Comparison of ENCODE assay signal across 9 cellular contexts in the genomic region with DNA sequence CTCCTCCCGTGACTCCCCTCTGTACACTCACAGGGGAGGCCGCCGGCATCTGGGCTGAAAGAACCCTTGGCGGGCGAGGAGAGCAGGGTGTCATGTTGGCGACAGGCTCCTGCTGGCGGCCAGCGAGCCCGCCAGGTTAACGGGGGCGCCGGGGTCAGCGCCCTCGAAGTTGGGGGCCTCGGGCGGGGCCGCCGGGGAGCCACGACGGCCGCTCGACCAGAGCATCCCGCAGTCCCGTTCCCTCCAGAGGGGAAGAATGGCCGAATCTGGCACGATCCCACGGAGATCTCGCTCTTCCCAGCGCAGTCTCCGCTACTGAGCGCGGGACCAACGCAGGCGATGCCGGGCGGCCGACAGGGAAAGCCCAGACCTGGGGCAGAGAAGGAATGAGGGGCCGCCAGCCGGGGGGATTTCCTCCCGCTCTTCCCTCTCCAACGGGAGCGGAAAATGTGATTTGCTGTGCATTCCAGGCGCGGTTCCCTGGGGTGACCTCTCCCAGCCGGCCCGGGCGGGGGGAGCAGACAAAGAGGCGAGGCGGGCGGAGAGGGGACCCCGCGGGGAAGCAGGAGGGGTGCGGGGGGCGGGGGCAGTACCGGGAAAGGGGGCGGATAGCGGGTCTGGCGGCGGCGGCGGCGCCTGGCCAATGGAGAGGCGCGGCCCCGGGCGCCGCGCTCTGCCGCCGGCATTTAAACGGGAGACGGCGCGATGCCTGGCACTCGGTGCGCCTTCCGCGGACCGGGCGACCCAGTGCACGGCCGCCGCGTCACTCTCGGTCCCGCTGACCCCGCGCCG. TPM values are rescaled to one million over a fixed set of nuclear protein-coding genes. Genes with fewer than 3 reads are reported as not detected.
DNase-seq lines count a peak whose midpoint lies in the region; ATAC-seq, FAIRE-seq and TF ChIP-seq lines count a peak whose summit lies in the region.
"Had no signal": no experiment of that assay in that cellular context is flagged by ENCODE, and none has a peak within 500 bp of the region (broad histone marks: within the 10 kb centered on the region; RNA-seq: fewer than 3 reads in every experiment).

A gene (plus strand): TSS at position 715 of the 792 bp plus-strand sequence. CDS start 12,687 bp downstream, outside the sequence.

- peaks cover 15% of the 10 kb centered on the region for H3K4me1 ChIP-seq in astrocyte (ENCODE audit: insufficient read depth, low read length)
- peaks cover 19 to 36% (median 30%) of the 10 kb centered on the region in 6 donors for H3K4me1 ChIP-seq in spleen

- peak within 1 kb of the TSS; percentile 85 for H3K4me3 Mint-ChIP-seq in astrocyte (ENCODE audit: unreplicated experiment)

- peak within 1 kb of the TSS; percentile 91 for H3K4me2 ChIP-seq in astrocyte (ENCODE audit: low read length)

- H3K79me2 ChIP-seq in astrocyte (ENCODE audit: insufficient read depth, low read length), result peaks cover 50% of the 10 kb centered on the region

- H4K20me1 ChIP-seq in astrocyte (ENCODE audit: insufficient read depth, low read length), result peaks cover 18% of the 10 kb centered on the region

- H3K36me3 Mint-ChIP-seq in astrocyte (ENCODE audit: low read depth, unreplicated experiment), result no peaks in the 10 kb centered on the region

- H3K36me3 ChIP-seq in astrocyte (ENCODE audit: insufficient read depth, low read length) (peaks cover 11% of the 10 kb centered on the region), spleen (no peaks in the 10 kb centered on the region)

- peaks cover 9% of the 10 kb centered on the region for H3K9me3 Mint-ChIP-seq in astrocyte (ENCODE audit: unreplicated experiment)

- intact Hi-C loops in spleen (cut with DNase I; ENCODE audit: low total_unique reads), result no loop called here

- H3K4me1 Mint-ChIP-seq in astrocyte (ENCODE audit: low read depth, unreplicated experiment), result peaks cover 3% of the 10 kb centered on the region

- H3K27ac ChIP-seq in astrocyte (ENCODE audit: low read depth, low read length), result peak within 1 kb of the TSS; percentile 91
- peak within 1 kb of the TSS; percentile 53 for H3K27ac ChIP-seq in layer of hippocampus (ENCODE audit: low read depth, low read length)
- no peak within 1 kb of the TSS for H3K27ac ChIP-seq in spleen
- H3K27ac ChIP-seq: 22Rv1 had no signal

- H3K27ac Mint-ChIP-seq in astrocyte (ENCODE audit: unreplicated experiment), result peak within 1 kb of the TSS; percentile 86

- H3K9me3 ChIP-seq in astrocyte (ENCODE audit: insufficient read depth, low read depth, low read length), result no peaks in the 10 kb centered on the region
- H3K9me3 ChIP-seq in spleen, result no peaks in the 10 kb centered on the region

- no peaks in the 10 kb centered on the region for H3K27me3 ChIP-seq in astrocyte (ENCODE audit: insufficient read depth, low read length)
- peaks cover 5% of the 10 kb centered on the region for H3K27me3 ChIP-seq in layer of hippocampus (ENCODE audit: control insufficient read depth, insufficient read depth, low read length)
- peaks cover 8 to 91% (median 59%) of the 10 kb centered on the region in 7 donors for H3K27me3 ChIP-seq in spleen (replicated peaks in 1 of 7)

- H3K4me3 ChIP-seq in astrocyte (ENCODE audit: insufficient read depth, low read depth, low read length) (peak within 1 kb of the TSS; percentile 88), spleen (peak within 1 kb of the TSS in 7 of 8 donors; percentile 14 to 61 (median 26))

- peak within 1 kb of the TSS; percentile 67 for H2AFZ ChIP-seq in astrocyte (ENCODE audit: low read depth, low read length)

- ATAC-seq in GM21423 (IDR thresholded peaks at IDR 0.05; ENCODE audit: unreplicated experiment), result no peak
- no peak for ATAC-seq in HG03175 (IDR thresholded peaks at IDR 0.05; ENCODE audit: unreplicated experiment)

- no peak for TF ChIP-seq POLR2A in spleen (IDR thresholded peaks at IDR 0.05)

- WGBS in spleen, 5 donors, result 2 to 13% (median 3%) methylated on average over 41 to 89 of the region's 89 CpGs

- peaks cover 24% of the 10 kb centered on the region for H3K27me3 Mint-ChIP-seq in astrocyte (ENCODE audit: low read depth, unreplicated experiment)

- FAIRE-seq in astrocyte (lab: Jason Lieb, UNC), result no peak

- DNase-seq in DMS 273 (lab: John Stamatoyannopoulos, UW; ENCODE audit: unreplicated experiment), result peak; percentile 44
- DNase-seq in DMS 273 treated with DMSO at 0.1 percent for 48 hours (lab: John Stamatoyannopoulos, UW), result no peak
- DNase-seq in astrocyte (ENCODE audit: low read depth), result peak; percentile 48
- no peak for DNase-seq in spleen
- no peak for DNase-seq in stimulated activated CD4-positive, alpha-beta T cell treated with anti-CD3 and anti-CD28 coated beads, Interleukin-15, amount 100 ng/mL, for 24 hours

- H3K9ac ChIP-seq in astrocyte (ENCODE audit: low read length), result peak within 1 kb of the TSS; percentile 94

- TF ChIP-seq CTCF in astrocyte (IDR thresholded peaks at IDR 0.05; ENCODE audit: insufficient read depth, low read depth, low read length) (no peak), spleen (IDR thresholded peaks at IDR 0.05 in 8 of 11, conservative IDR thresholded peaks at IDR 0.05 in 3 of 11) (no peak)

RNA-seq across cellular contexts. Expression of the gene that starts here (rescaled TPM):
- total RNA-seq in astrocyte (74.5 and 112 TPM in 2 replicates), spleen (1 to 10 TPM in 3 of 7 donors, under 1 TPM in 3, not detected in 1; 0.09 to 3.3 (median 1.0) TPM)
- polyA plus RNA-seq in spleen, result 1 to 10 TPM in 1 of 3 donors, under 1 TPM in 2; 0.06 to 1.2 (median 0.13) TPM

Comparison
In these comparisons a context has a peak if more than half of its experiments do, and no peak if none do; other contexts are left out.
1. RNA of the gene that starts here (total RNA-seq): 74.5 to 112 TPM in astrocyte; 0.09 to 3.3 TPM in spleen; every median in the first group is over 10 times any median in the second.
2. DNase-seq: peak in DMS 273 (single experiment) and astrocyte (single experiment); none in DMS 273 treated with DMSO at 0.1 percent for 48 hours (single experiment), spleen (single experiment) and stimulated activated CD4-positive, alpha-beta T cell treated with anti-CD3 and anti-CD28 coated beads, Interleukin-15, amount 100 ng/mL, for 24 hours (single experiment).
3. H3K27ac ChIP-seq: peak in astrocyte (single experiment) and layer of hippocampus (single experiment); none in spleen (0 of 8).